Comparison of ENCODE assay signal across 12 cellular contexts in genomic region chr11:76232026-76232665, GRCh38. TPM values are rescaled to one million over a fixed set of nuclear protein-coding genes. Genes with fewer than 3 reads are reported as not detected.
DNase-seq lines count a peak whose midpoint lies in the region; ATAC-seq and TF ChIP-seq lines count a peak whose summit lies in the region.
"Had no signal": no experiment of that assay in that cellular context is flagged by ENCODE, and none has a peak within 500 bp of the region (broad histone marks: within the 10 kb centered on the region; RNA-seq: fewer than 3 reads in every experiment).

No MANE protein-coding gene starts in this region.

- DNase-seq in GM10248 (ENCODE audit: extremely low spot score) (peak; percentile 80), D341Med (ENCODE audit: low spot score) (no peak), NCI-H510A (lab: John Stamatoyannopoulos, UW) (no peak), cerebellar cortex (ENCODE audit: low spot score) (no peak), glutamatergic neuron (no peak)
- DNase-seq in activated T-cell treated with anti-CD3 and anti-CD28 coated beads, Interleukin-2, amount 50 U/mL, for 48 hours, result peak; percentile 41 to 57
- peak in 8 of 9 donors; percentile 43 to 71 (median 66) for DNase-seq in naive thymus-derived CD4-positive, alpha-beta T cell
- DNase-seq: adrenal gland; NK-92 treated with Interleukin-12 subunit alpha and Interleukin-12 subunit beta, amount 100 ng/mL, for 24 hours; thyroid gland had no signal

- peak overlapping the region; percentile 48 for H3K4me3 ChIP-seq in naive thymus-derived CD4-positive, alpha-beta T cell (ENCODE audit: low read length)
- H3K4me3 ChIP-seq: adrenal gland, thyroid gland had no signal

- intact Hi-C loops in naive thymus-derived CD4-positive, alpha-beta T cell (cut with micrococcal nuclease), result loop anchor here (1.0 to 10.0 kb wide), 3 partner anchors 56 to 813 kb away; partner anchors contain the start of gene ACER3 (in 1 of the 2)

- H3K4me1 ChIP-seq in naive thymus-derived CD4-positive, alpha-beta T cell (ENCODE audit: control insufficient read depth in 2 of 2, insufficient read depth in 2 of 2, low read length in 2 of 2), result peaks cover 26 to 40% of the 10 kb centered on the region in 2 donors

- peaks cover 0 to 8% (median 0%) of the 10 kb centered on the region in 5 donors for H3K36me3 Mint-ChIP-seq in naive thymus-derived CD4-positive, alpha-beta T cell
- no peaks in the 10 kb centered on the region for H3K36me3 Mint-ChIP-seq in glutamatergic neuron (ENCODE audit: unreplicated experiment)

- peaks cover 0 to 20% (median 0%) of the 10 kb centered on the region in 5 donors for H3K27me3 Mint-ChIP-seq in naive thymus-derived CD4-positive, alpha-beta T cell
- H3K27me3 Mint-ChIP-seq in glutamatergic neuron (ENCODE audit: unreplicated experiment), result peaks cover 26% of the 10 kb centered on the region

- no peaks in the 10 kb centered on the region for H3K9me3 ChIP-seq in KOPT-K1 (ENCODE audit: insufficient read depth, low read length, poor library complexity, severe bottlenecking)
- no peaks in the 10 kb centered on the region for H3K9me3 ChIP-seq in naive thymus-derived CD4-positive, alpha-beta T cell (ENCODE audit: control insufficient read depth in 2 of 3, low read length in 3 of 3)
- H3K9me3 ChIP-seq: adrenal gland, thyroid gland had no signal

- peak overlapping the region; percentile 73 to 88 (median 82) for H3K4me3 Mint-ChIP-seq in naive thymus-derived CD4-positive, alpha-beta T cell
- no peak overlapping the region for H3K4me3 Mint-ChIP-seq in glutamatergic neuron (ENCODE audit: unreplicated experiment)

- H3K27ac Mint-ChIP-seq in naive thymus-derived CD4-positive, alpha-beta T cell, result peak overlapping the region; percentile 0 to 96 (median 64)
- no peak overlapping the region for H3K27ac Mint-ChIP-seq in glutamatergic neuron (ENCODE audit: unreplicated experiment)

- CTCF ChIA-PET in GM10248 (lab: Yijun Ruan, JAX), result interaction anchor here (2.8 kb wide), 1 partner anchor 24 kb away, joined by 26 read pairs; the partner anchor contains the start of gene WNT11
- CTCF ChIA-PET in naive thymus-derived CD4-positive, alpha-beta T cell (lab: Charles Lee), result interaction anchor here (0.7 kb wide), 1 partner anchor 9 kb away, joined by 8 read pairs; no protein-coding TSS in a partner anchor

- peak; percentile 46 for ATAC-seq in naive thymus-derived CD4-positive, alpha-beta T cell

- POLR2A ChIA-PET in GM10248 (lab: Yijun Ruan, JAX), result no interaction called here
- POLR2A ChIA-PET in naive thymus-derived CD4-positive, alpha-beta T cell (lab: Charles Lee), result interaction anchor here (0.9 kb wide), 1 partner anchor 20 kb away, joined by 3 read pairs; no protein-coding TSS in a partner anchor

- peaks cover 0 to 16% (median 0%) of the 10 kb centered on the region in 11 donors for H3K9me3 Mint-ChIP-seq in naive thymus-derived CD4-positive, alpha-beta T cell
- peaks cover 30% of the 10 kb centered on the region for H3K9me3 Mint-ChIP-seq in glutamatergic neuron (ENCODE audit: unreplicated experiment)

- peak overlapping the region; percentile 25 for H3K27ac ChIP-seq in KOPT-K1 (ENCODE audit: low read depth, low read length, poor library complexity, severe bottlenecking)
- no peak overlapping the region for H3K27ac ChIP-seq in naive thymus-derived CD4-positive, alpha-beta T cell (ENCODE audit: low read depth, low read length)
- H3K27ac ChIP-seq: adrenal gland, epithelial cell of prostate, thyroid gland had no signal

- TF ChIP-seq CTCF in GM10248 (IDR thresholded peaks at IDR 0.05; ENCODE audit: control extremely low read depth, extremely low read depth, low read depth, missing control alignments), result no peak
- TF ChIP-seq CTCF in glutamatergic neuron (IDR thresholded peaks at IDR 0.05; ENCODE audit: partially characterized antibody, unreplicated experiment), result no peak

- H3K36me3 ChIP-seq in KOPT-K1 (ENCODE audit: insufficient read depth, low read length), result no peaks in the 10 kb centered on the region
- H3K36me3 ChIP-seq in naive thymus-derived CD4-positive, alpha-beta T cell (ENCODE audit: control insufficient read depth in 2 of 3, insufficient read depth in 3 of 3, low read length in 3 of 3), result peaks cover 0 to 3% (median 0%) of the 10 kb centered on the region in 3 experiments
- H3K36me3 ChIP-seq: adrenal gland, thyroid gland had no signal

- no peaks in the 10 kb centered on the region for H3K27me3 ChIP-seq in naive thymus-derived CD4-positive, alpha-beta T cell (ENCODE audit: control insufficient read depth in 2 of 2, insufficient read depth in 2 of 2, low read length in 2 of 2)
- H3K27me3 ChIP-seq: adrenal gland, thyroid gland had no signal

- H3K4me1 Mint-ChIP-seq in naive thymus-derived CD4-positive, alpha-beta T cell, result peaks cover 16 to 65% (median 55%) of the 10 kb centered on the region in 7 donors
- peaks cover 1% of the 10 kb centered on the region for H3K4me1 Mint-ChIP-seq in glutamatergic neuron (ENCODE audit: low read depth, unreplicated experiment)

RNA-seq across cellular contexts. Expression of gene WNT11, which starts 25.8 kb away (rescaled TPM):
- total RNA-seq in naive thymus-derived CD4-positive, alpha-beta T cell, result under 1 TPM in 2 of 5 experiments, not detected in 3; 0.27 to 0.45 TPM
- polyA plus RNA-seq in naive thymus-derived CD4-positive, alpha-beta T cell, result under 1 TPM in 1 of 2 donors, not detected in 1; 0.16 TPM
- 0.37 TPM for total RNA-seq in glutamatergic neuron (ENCODE audit: unreplicated experiment)

Comparison
In these comparisons a context has a peak if more than half of its experiments do, and no peak if none do; other contexts are left out.
1. DNase-seq: peak in GM10248 (single experiment), activated T-cell treated with anti-CD3 and anti-CD28 coated beads, Interleukin-2, amount 50 U/mL, for 48 hours (2 of 2) and naive thymus-derived CD4-positive, alpha-beta T cell (8 of 9); none in D341Med (single experiment), NCI-H510A (single experiment), cerebellar cortex (single experiment) and glutamatergic neuron (single experiment).